1 cellular context compared by ENCODE assay signal in genomic region chr16:78284957-78285434, GRCh38.
A peak's percentile ranks its signal among the peaks of the same experiment; 100 is the strongest.
TF ChIP-seq lines count a peak whose summit lies in the region.

No MANE protein-coding gene starts in this region.

TF ChIP-seq in HepG2, 621 proteins besides CTCF, POLR2A, EP300 and RAD21 (continued from another document and continues in another):
- TF ChIP-seq CEBPZ (IDR thresholded peaks at IDR 0.05; ENCODE audit: low read length) (no peak), JUND (CRISPR knock-in tag; IDR thresholded peaks at IDR 0.05) (peak; percentile 79; the same call in 1 of the 2 replicates), TFAP4 (IDR thresholded peaks at IDR 0.05; ENCODE audit: borderline replicate concordance, low read depth) (0 out of 2 replicates have a peak, but pooled peaks have one; percentile 31), ZNF549 (CRISPR knock-in tag; IDR thresholded peaks at IDR 0.05) (0 out of 2 replicates have a peak, but pooled peaks have one; percentile 46), YEATS4 (CRISPR knock-in tag; IDR thresholded peaks at IDR 0.05; ENCODE audit: borderline replicate concordance) (0 out of 2 replicates have a peak, but pooled peaks have one; percentile 32), AHR (CRISPR knock-in tag; IDR thresholded peaks at IDR 0.05) (0 out of 2 replicates have a peak, but pooled peaks have one; percentile 47), ZBTB33 (CRISPR knock-in tag; IDR thresholded peaks at IDR 0.05) (0 out of 2 replicates have a peak, but pooled peaks have one; percentile 27), PAXIP1 (CRISPR knock-in tag; conservative IDR thresholded peaks at IDR 0.05) (peak; percentile 94), ZNF101 (CRISPR knock-in tag; IDR thresholded peaks at IDR 0.05; ENCODE audit: borderline replicate concordance, low read depth) (no peak), ZNF24 (IDR thresholded peaks at IDR 0.05) (0 out of 2 replicates have a peak, but pooled peaks have one; percentile 27), RFXAP (CRISPR knock-in tag; IDR thresholded peaks at IDR 0.05; ENCODE audit: borderline replicate concordance) (0 out of 2 replicates have a peak, but pooled peaks have one; percentile 52), ERF (CRISPR knock-in tag; IDR thresholded peaks at IDR 0.05) (peak; percentile 75; the same call in 1 of the 2 replicates), HOMEZ (CRISPR knock-in tag; IDR thresholded peaks at IDR 0.05; ENCODE audit: low read depth) (peak; percentile 98), ZNF691 (CRISPR knock-in tag; IDR thresholded peaks at IDR 0.05; ENCODE audit: borderline replicate concordance, low read depth) (peak; percentile 54; the same call in 1 of the 2 replicates), MXD4 (CRISPR knock-in tag; IDR thresholded peaks at IDR 0.05) (0 out of 2 replicates have a peak, but pooled peaks have one; percentile 12), ZNF317 (CRISPR knock-in tag; IDR thresholded peaks at IDR 0.05) (no peak), KDM3A (CRISPR knock-in tag; IDR thresholded peaks at IDR 0.05; ENCODE audit: low read depth) (0 out of 2 replicates have a peak, but pooled peaks have one; percentile 57), HDAC1 (CRISPR knock-in tag; IDR thresholded peaks at IDR 0.05) (peak; percentile 54; the same call in 1 of the 2 replicates), ZNF30 (CRISPR knock-in tag; IDR thresholded peaks at IDR 0.05) (no peak), WIZ (CRISPR knock-in tag; IDR thresholded peaks at IDR 0.05) (0 out of 2 replicates have a peak, but pooled peaks have one; percentile 56), ZNF652 (CRISPR knock-in tag; IDR thresholded peaks at IDR 0.05; ENCODE audit: borderline replicate concordance, low read depth) (0 out of 2 replicates have a peak, but pooled peaks have one; percentile 13), NCOR1 (IDR thresholded peaks at IDR 0.05; ENCODE audit: borderline replicate concordance, low read length) (peak; percentile 94), ZGPAT (CRISPR knock-in tag; IDR thresholded peaks at IDR 0.05) (peak; percentile 88; the same call in 1 of the 2 replicates), CBFB (CRISPR knock-in tag; IDR thresholded peaks at IDR 0.05) (0 out of 2 replicates have a peak, but pooled peaks have one; percentile 24), MIER3 (CRISPR knock-in tag; IDR thresholded peaks at IDR 0.05; ENCODE audit: borderline replicate concordance) (peak; percentile 89; the same call in 1 of the 2 replicates), ZHX1 (CRISPR knock-in tag; IDR thresholded peaks at IDR 0.05; ENCODE audit: low read depth) (0 out of 2 replicates have a peak, but pooled peaks have one; percentile 71), ZSCAN21 (CRISPR knock-in tag; IDR thresholded peaks at IDR 0.05; ENCODE audit: borderline replicate concordance) (peak; percentile 40; the same call in 1 of the 2 replicates), MEF2D (CRISPR knock-in tag; IDR thresholded peaks at IDR 0.05) (0 out of 2 replicates have a peak, but pooled peaks have one; percentile 62), FOXP1 (IDR thresholded peaks at IDR 0.05) (no peak), FOXP1 (CRISPR knock-in tag; IDR thresholded peaks at IDR 0.05) (peak; percentile 68), HDAC2 (CRISPR knock-in tag; IDR thresholded peaks at IDR 0.05) (peak; percentile 75), ZNF121 (CRISPR knock-in tag; IDR thresholded peaks at IDR 0.05) (peak; percentile 66; the same call in 1 of the 2 replicates), HNF1A (IDR thresholded peaks at IDR 0.05; ENCODE audit: low read depth) (peak; percentile 15; the same call in 1 of the 2 replicates), HNF1A (CRISPR knock-in tag; IDR thresholded peaks at IDR 0.05; ENCODE audit: borderline replicate concordance) (no peak; the same call in 1 of the 2 replicates), RNF2 (conservative IDR thresholded peaks at IDR 0.05; ENCODE audit: low read depth) (no peak), ZSCAN29 (CRISPR knock-in tag; conservative IDR thresholded peaks at IDR 0.05) (0 out of 2 replicates have a peak, but pooled peaks have one; percentile 34)
